In the genomic region with DNA sequence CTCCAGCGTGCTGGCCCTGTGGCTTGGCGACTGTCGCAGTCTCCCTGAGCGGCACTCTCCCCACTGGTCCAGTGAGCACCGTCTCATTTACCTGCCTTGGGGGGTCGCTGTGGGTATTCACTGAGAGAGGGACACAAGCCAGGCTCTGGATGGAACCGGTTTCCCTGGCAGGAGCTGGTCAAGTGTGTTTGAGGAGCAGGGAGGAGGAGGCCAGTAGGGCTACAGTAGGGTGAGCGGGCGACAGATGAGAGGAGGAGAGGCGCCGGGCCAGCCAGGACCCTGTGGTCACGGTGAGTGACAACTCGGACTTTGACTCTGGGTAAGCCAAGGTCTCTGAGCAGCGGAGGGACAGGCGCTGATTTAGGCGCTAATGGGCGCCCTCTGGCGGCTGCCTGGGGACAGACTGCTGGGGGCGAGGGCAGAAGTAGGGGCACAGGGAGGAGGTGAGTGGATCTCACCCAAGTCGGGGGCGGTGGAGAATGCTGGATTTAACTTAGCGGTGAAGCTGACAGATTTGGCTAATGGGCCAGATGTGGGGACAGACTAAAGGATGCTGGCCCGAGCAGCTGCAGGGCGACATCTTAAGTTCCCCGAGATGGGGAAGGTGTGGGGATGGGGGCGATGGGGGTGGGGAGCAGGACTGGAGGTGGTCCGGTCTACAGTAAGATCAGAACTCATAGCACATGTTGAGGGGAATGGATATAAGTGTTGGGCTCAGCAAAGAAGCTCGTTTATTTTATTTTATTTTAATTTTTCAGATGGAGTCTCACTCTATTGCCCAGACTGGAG, we compare ENCODE assay signal across 1 cellular context.
TF ChIP-seq lines count a peak whose summit lies in the region.

No MANE protein-coding gene starts in this region.

TF ChIP-seq in HepG2, 621 proteins besides CTCF, POLR2A, EP300 and RAD21 (continued from another document and continues in another):
- TF ChIP-seq, protein P1, sequence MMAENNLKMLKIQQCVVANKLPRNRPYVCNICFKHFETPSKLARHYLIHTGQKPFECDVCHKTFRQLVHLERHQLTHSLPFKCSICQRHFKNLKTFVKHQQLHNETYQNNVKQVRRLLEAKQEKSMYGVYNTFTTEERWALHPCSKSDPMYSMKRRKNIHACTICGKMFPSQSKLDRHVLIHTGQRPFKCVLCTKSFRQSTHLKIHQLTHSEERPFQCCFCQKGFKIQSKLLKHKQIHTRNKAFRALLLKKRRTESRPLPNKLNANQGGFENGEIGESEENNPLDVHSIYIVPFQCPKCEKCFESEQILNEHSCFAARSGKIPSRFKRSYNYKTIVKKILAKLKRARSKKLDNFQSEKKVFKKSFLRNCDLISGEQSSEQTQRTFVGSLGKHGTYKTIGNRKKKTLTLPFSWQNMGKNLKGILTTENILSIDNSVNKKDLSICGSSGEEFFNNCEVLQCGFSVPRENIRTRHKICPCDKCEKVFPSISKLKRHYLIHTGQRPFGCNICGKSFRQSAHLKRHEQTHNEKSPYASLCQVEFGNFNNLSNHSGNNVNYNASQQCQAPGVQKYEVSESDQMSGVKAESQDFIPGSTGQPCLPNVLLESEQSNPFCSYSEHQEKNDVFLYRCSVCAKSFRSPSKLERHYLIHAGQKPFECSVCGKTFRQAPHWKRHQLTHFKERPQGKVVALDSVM (CRISPR knock-in tag; IDR thresholded peaks at IDR 0.05) = no peak
- TF ChIP-seq KMT2B (CRISPR knock-in tag; IDR thresholded peaks at IDR 0.05) (peak; percentile 67; the same call in 1 of the 2 replicates), PLRG1 (conservative IDR thresholded peaks at IDR 0.05) (no peak), MXI1 (IDR thresholded peaks at IDR 0.05; ENCODE audit: borderline replicate concordance, low read depth, low read length) (peak; percentile 70; the same call in 1 of the 3 replicates), ZFX (CRISPR knock-in tag; IDR thresholded peaks at IDR 0.05; ENCODE audit: low read depth) (peak; percentile 71), HDAC2 (CRISPR knock-in tag; IDR thresholded peaks at IDR 0.05) (peak; percentile 81; the same call in 1 of the 2 replicates), ATF7-NPFF (CRISPR knock-in tag; IDR thresholded peaks at IDR 0.05; ENCODE audit: low read depth) (no peak), ZNF766 (CRISPR knock-in tag; IDR thresholded peaks at IDR 0.05; ENCODE audit: borderline replicate concordance) (no peak), FOXC1 (CRISPR knock-in tag; IDR thresholded peaks at IDR 0.05; ENCODE audit: borderline replicate concordance) (no peak), CENPX (CRISPR knock-in tag; IDR thresholded peaks at IDR 0.05) (no peak), ZNF460 (CRISPR knock-in tag; IDR thresholded peaks at IDR 0.05; ENCODE audit: borderline replicate concordance) (peak; percentile 92), ZNF33A (CRISPR knock-in tag; IDR thresholded peaks at IDR 0.05; ENCODE audit: borderline replicate concordance) (no peak), MTA1 (CRISPR knock-in tag; IDR thresholded peaks at IDR 0.05; ENCODE audit: borderline replicate concordance) (peak; percentile 74; the same call in 1 of the 2 replicates), ZNF879 (CRISPR knock-in tag; IDR thresholded peaks at IDR 0.05) (no peak), ZNF709 (CRISPR knock-in tag; IDR thresholded peaks at IDR 0.05) (0 out of 2 replicates have a peak, but pooled peaks have one; percentile 58), BHLHE40 (IDR thresholded peaks at IDR 0.05; ENCODE audit: low read length) (peak; percentile 39; the same call in 1 of the 2 replicates), ADNP (CRISPR knock-in tag; IDR thresholded peaks at IDR 0.05) (no peak), ZSCAN9 (CRISPR knock-in tag; IDR thresholded peaks at IDR 0.05; ENCODE audit: borderline replicate concordance) (no peak; the same call in 1 of the 2 replicates), ZNF577 (CRISPR knock-in tag; IDR thresholded peaks at IDR 0.05; ENCODE audit: borderline replicate concordance, low read depth) (no peak), ZNF605 (CRISPR knock-in tag; IDR thresholded peaks at IDR 0.05) (peak; percentile 35; the same call in 1 of the 2 replicates), SRF (IDR thresholded peaks at IDR 0.05; ENCODE audit: low read depth, low read length) (no peak), ZNF446 (CRISPR knock-in tag; IDR thresholded peaks at IDR 0.05) (no peak), ZNF564 (CRISPR knock-in tag; IDR thresholded peaks at IDR 0.05) (no peak), HNRNPLL (IDR thresholded peaks at IDR 0.05; ENCODE audit: low read depth, low read length, poor library complexity, severe bottlenecking) (peak; percentile 37), BCL6 (CRISPR knock-in tag; IDR thresholded peaks at IDR 0.05) (0 out of 2 replicates have a peak, but pooled peaks have one; percentile 15), ETV6 (CRISPR knock-in tag; conservative IDR thresholded peaks at IDR 0.05) (no peak), MYC (CRISPR knock-in tag; IDR thresholded peaks at IDR 0.05; ENCODE audit: borderline replicate concordance) (peak; percentile 50; the same call in 1 of the 2 replicates), ZZZ3 (CRISPR knock-in tag; IDR thresholded peaks at IDR 0.05; ENCODE audit: borderline replicate concordance) (no peak), ZNF652 (CRISPR knock-in tag; IDR thresholded peaks at IDR 0.05; ENCODE audit: borderline replicate concordance, low read depth) (no peak), ZFP82 (CRISPR knock-in tag; IDR thresholded peaks at IDR 0.05; ENCODE audit: borderline replicate concordance) (no peak), ZNF775 (CRISPR knock-in tag; IDR thresholded peaks at IDR 0.05; ENCODE audit: borderline replicate concordance) (no peak), ZNF720 (CRISPR knock-in tag; IDR thresholded peaks at IDR 0.05) (no peak), CEBPB (IDR thresholded peaks at IDR 0.05; ENCODE audit: borderline replicate concordance, low read depth, low read length) (no peak)
- TF ChIP-seq, protein P2, sequence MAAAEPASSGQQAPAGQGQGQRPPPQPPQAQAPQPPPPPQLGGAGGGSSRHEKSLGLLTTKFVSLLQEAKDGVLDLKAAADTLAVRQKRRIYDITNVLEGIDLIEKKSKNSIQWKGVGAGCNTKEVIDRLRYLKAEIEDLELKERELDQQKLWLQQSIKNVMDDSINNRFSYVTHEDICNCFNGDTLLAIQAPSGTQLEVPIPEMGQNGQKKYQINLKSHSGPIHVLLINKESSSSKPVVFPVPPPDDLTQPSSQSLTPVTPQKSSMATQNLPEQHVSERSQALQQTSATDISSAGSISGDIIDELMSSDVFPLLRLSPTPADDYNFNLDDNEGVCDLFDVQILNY (CRISPR knock-in tag; conservative IDR thresholded peaks at IDR 0.05) = no peak
- TF ChIP-seq, protein P3, sequence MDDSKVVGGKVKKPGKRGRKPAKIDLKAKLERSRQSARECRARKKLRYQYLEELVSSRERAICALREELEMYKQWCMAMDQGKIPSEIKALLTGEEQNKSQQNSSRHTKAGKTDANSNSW (CRISPR knock-in tag; IDR thresholded peaks at IDR 0.05; ENCODE audit: borderline replicate concordance) = no peak
- TF ChIP-seq, protein P4, sequence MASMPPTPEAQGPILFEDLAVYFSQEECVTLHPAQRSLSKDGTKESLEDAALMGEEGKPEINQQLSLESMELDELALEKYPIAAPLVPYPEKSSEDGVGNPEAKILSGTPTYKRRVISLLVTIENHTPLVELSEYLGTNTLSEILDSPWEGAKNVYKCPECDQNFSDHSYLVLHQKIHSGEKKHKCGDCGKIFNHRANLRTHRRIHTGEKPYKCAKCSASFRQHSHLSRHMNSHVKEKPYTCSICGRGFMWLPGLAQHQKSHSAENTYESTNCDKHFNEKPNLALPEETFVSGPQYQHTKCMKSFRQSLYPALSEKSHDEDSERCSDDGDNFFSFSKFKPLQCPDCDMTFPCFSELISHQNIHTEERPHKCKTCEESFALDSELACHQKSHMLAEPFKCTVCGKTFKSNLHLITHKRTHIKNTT (CRISPR knock-in tag; IDR thresholded peaks at IDR 0.05) = no peak
- TF ChIP-seq, protein P5, sequence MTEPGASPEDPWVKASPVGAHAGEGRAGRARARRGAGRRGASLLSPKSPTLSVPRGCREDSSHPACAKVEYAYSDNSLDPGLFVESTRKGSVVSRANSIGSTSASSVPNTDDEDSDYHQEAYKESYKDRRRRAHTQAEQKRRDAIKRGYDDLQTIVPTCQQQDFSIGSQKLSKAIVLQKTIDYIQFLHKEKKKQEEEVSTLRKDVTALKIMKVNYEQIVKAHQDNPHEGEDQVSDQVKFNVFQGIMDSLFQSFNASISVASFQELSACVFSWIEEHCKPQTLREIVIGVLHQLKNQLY (CRISPR knock-in tag; IDR thresholded peaks at IDR 0.05) = peak; percentile 39; the same call in 1 of the 2 replicates
- TF ChIP-seq, protein P6, sequence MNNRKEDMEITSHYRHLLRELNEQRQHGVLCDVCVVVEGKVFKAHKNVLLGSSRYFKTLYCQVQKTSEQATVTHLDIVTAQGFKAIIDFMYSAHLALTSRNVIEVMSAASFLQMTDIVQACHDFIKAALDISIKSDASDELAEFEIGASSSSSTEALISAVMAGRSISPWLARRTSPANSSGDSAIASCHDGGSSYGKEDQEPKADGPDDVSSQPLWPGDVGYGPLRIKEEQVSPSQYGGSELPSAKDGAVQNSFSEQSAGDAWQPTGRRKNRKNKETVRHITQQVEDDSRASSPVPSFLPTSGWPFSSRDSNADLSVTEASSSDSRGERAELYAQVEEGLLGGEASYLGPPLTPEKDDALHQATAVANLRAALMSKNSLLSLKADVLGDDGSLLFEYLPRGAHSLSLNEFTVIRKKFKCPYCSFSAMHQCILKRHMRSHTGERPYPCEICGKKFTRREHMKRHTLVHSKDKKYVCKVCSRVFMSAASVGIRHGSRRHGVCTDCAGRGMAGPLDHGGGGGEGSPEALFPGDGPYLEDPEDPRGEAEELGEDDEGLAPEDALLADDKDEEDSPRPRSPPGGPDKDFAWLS (CRISPR knock-in tag; IDR thresholded peaks at IDR 0.05; ENCODE audit: borderline replicate concordance) = no peak
- TF ChIP-seq, protein P7, sequence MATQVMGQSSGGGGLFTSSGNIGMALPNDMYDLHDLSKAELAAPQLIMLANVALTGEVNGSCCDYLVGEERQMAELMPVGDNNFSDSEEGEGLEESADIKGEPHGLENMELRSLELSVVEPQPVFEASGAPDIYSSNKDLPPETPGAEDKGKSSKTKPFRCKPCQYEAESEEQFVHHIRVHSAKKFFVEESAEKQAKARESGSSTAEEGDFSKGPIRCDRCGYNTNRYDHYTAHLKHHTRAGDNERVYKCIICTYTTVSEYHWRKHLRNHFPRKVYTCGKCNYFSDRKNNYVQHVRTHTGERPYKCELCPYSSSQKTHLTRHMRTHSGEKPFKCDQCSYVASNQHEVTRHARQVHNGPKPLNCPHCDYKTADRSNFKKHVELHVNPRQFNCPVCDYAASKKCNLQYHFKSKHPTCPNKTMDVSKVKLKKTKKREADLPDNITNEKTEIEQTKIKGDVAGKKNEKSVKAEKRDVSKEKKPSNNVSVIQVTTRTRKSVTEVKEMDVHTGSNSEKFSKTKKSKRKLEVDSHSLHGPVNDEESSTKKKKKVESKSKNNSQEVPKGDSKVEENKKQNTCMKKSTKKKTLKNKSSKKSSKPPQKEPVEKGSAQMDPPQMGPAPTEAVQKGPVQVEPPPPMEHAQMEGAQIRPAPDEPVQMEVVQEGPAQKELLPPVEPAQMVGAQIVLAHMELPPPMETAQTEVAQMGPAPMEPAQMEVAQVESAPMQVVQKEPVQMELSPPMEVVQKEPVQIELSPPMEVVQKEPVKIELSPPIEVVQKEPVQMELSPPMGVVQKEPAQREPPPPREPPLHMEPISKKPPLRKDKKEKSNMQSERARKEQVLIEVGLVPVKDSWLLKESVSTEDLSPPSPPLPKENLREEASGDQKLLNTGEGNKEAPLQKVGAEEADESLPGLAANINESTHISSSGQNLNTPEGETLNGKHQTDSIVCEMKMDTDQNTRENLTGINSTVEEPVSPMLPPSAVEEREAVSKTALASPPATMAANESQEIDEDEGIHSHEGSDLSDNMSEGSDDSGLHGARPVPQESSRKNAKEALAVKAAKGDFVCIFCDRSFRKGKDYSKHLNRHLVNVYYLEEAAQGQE (IDR thresholded peaks at IDR 0.05; ENCODE audit: borderline replicate concordance in 1 of 2, low read depth in 1 of 2, low read length in 2 of 2) = no peak
- TF ChIP-seq, protein P8, sequence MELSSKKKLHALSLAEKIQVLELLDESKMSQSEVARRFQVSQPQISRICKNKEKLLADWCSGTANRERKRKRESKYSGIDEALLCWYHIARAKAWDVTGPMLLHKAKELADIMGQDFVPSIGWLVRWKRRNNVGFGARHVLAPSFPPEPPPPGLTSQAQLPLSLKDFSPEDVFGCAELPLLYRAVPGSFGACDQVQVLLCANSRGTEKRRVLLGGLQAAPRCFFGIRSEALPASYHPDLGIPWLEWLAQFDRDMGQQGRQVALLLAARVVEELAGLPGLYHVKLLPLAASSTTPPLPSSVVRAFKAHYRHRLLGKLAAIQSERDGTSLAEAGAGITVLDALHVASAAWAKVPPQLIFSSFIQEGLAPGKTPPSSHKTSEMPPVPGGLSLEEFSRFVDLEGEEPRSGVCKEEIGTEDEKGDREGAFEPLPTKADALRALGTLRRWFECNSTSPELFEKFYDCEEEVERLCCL (CRISPR knock-in tag; IDR thresholded peaks at IDR 0.05; ENCODE audit: borderline replicate concordance) = no peak
- TF ChIP-seq, protein P9, sequence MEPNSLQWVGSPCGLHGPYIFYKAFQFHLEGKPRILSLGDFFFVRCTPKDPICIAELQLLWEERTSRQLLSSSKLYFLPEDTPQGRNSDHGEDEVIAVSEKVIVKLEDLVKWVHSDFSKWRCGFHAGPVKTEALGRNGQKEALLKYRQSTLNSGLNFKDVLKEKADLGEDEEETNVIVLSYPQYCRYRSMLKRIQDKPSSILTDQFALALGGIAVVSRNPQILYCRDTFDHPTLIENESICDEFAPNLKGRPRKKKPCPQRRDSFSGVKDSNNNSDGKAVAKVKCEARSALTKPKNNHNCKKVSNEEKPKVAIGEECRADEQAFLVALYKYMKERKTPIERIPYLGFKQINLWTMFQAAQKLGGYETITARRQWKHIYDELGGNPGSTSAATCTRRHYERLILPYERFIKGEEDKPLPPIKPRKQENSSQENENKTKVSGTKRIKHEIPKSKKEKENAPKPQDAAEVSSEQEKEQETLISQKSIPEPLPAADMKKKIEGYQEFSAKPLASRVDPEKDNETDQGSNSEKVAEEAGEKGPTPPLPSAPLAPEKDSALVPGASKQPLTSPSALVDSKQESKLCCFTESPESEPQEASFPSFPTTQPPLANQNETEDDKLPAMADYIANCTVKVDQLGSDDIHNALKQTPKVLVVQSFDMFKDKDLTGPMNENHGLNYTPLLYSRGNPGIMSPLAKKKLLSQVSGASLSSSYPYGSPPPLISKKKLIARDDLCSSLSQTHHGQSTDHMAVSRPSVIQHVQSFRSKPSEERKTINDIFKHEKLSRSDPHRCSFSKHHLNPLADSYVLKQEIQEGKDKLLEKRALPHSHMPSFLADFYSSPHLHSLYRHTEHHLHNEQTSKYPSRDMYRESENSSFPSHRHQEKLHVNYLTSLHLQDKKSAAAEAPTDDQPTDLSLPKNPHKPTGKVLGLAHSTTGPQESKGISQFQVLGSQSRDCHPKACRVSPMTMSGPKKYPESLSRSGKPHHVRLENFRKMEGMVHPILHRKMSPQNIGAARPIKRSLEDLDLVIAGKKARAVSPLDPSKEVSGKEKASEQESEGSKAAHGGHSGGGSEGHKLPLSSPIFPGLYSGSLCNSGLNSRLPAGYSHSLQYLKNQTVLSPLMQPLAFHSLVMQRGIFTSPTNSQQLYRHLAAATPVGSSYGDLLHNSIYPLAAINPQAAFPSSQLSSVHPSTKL (CRISPR knock-in tag; IDR thresholded peaks at IDR 0.05) = peak; percentile 46
